ENCODE assay signal across 8 cellular contexts in genomic region chr1:246753670-246754535, GRCh38. TPM values are rescaled to one million over a fixed set of nuclear protein-coding genes. Genes with fewer than 3 reads are reported as not detected.
DNase-seq lines count a peak whose midpoint lies in the region; ATAC-seq, FAIRE-seq and TF ChIP-seq lines count a peak whose summit lies in the region.

No MANE protein-coding gene starts in this region.

- H3K9me3 ChIP-seq in pancreas, result no peaks in the 10 kb centered on the region
- H3K9me3 ChIP-seq in upper lobe of right lung, result no peaks in the 10 kb centered on the region

- peak; percentile 35 for FAIRE-seq in RCC 7860 (lab: Jason Lieb, UNC)
- no peak for FAIRE-seq in pancreas (lab: Jason Lieb, UNC)

- H3K27me3 ChIP-seq in pancreas (no peaks in the 10 kb centered on the region), upper lobe of right lung (no peaks in the 10 kb centered on the region)

- H3K4me3 ChIP-seq in pancreas (no peak overlapping the region), upper lobe of right lung (no peak overlapping the region)

- H3K36me3 ChIP-seq in pancreas, result no peaks in the 10 kb centered on the region
- no peaks in the 10 kb centered on the region for H3K36me3 ChIP-seq in upper lobe of right lung

- intact Hi-C loops in pancreas (cut with DNase I), result no loop called here
- intact Hi-C loops in upper lobe of right lung (cut with DNase I), result no loop called here

- WGBS in pancreas, 2 donors, result 63 to 70% methylated on average over 22 of the region's 22 CpGs

- H3K27ac ChIP-seq in pancreas (no peak overlapping the region), upper lobe of right lung (no peak overlapping the region)

- DNase-seq in COLO668 (lab: John Stamatoyannopoulos, UW; ENCODE audit: unreplicated experiment), result peak; percentile 58
- peak; percentile 52 for DNase-seq in RCC 7860 (ENCODE audit: low spot score)
- DNase-seq in activated T-helper 1 cell treated with Interleukin-2 at 50 U/mL for 16 hours (ENCODE audit: low read depth), result peak; percentile 9
- peak; percentile 41 for DNase-seq in foreskin melanocyte
- peak in 3 of 6 donors; percentile 25 to 51 (median 30) for DNase-seq in pancreas
- no peak for DNase-seq in upper lobe of right lung

- H3K4me1 ChIP-seq in pancreas (no peaks in the 10 kb centered on the region), upper lobe of right lung (no peaks in the 10 kb centered on the region)

- ATAC-seq in GM19395 (IDR thresholded peaks at IDR 0.05; ENCODE audit: unreplicated experiment) (peak; percentile 96), HG03571 (IDR thresholded peaks at IDR 0.05; ENCODE audit: unreplicated experiment) (peak; percentile 75), pancreas (peak; percentile 58 to 88 (median 82)), upper lobe of right lung (peak; percentile 90)

- TF ChIP-seq CTCF in pancreas (IDR thresholded peaks at IDR 0.05), result peak; percentile 29 to 54 (median 46)
- peak; percentile 67 for TF ChIP-seq CTCF in upper lobe of right lung (IDR thresholded peaks at IDR 0.05)

RNA-seq across cellular contexts. Expression of gene SCCPDH, which starts 29.7 kb away (rescaled TPM):
- 10 to 100 TPM in 4 of 6 donors, 1 to 10 TPM in 2; 8.9 to 17.9 (median 11.9) TPM for total RNA-seq in pancreas
- polyA plus RNA-seq in pancreas, result 10 to 100 TPM in 1 of 2 donors, 1 to 10 TPM in 1; 6.9 to 17.8 TPM
- 23.4 TPM for total RNA-seq in upper lobe of right lung
